33 cellular contexts compared by ENCODE assay signal in genomic region chr6:49524541-49524940, GRCh38. TPM values are rescaled to one million over a fixed set of nuclear protein-coding genes. Genes with fewer than 3 reads are reported as not detected.
"Had no signal": no experiment of that assay in that cellular context is flagged by ENCODE, and none has a peak within 500 bp of the region (broad histone marks: within the 10 kb centered on the region; RNA-seq: fewer than 3 reads in every experiment).

No MANE protein-coding gene starts in this region.

- FAIRE-seq: astrocyte, TTC549 had no signal

- H3K36me3 ChIP-seq: brain microvascular endothelial cell, cardiac muscle cell had no signal

- H3K27me3 ChIP-seq: brain microvascular endothelial cell, cardiac muscle cell had no signal

- H3K4me3 ChIP-seq: cardiac muscle cell, SK-N-MC had no signal

- ATAC-seq: activated naive CD4-positive, alpha-beta T cell treated with anti-CD3 and anti-CD28 coated beads, Interleukin-2, amount 50 U/mL, for 72 hours; activated naive CD8-positive, alpha-beta T cell treated with anti-CD3 and anti-CD28 coated beads, Interleukin-2, amount 50 U/mL, for 24 hours; activated T-cell treated with anti-CD3 and anti-CD28 coated beads, Interleukin-2, amount 50 U/mL, for 4 hours; Panc1; Right ventricle myocardium inferior; T-cell had no signal

- DNase-seq: activated CD4-positive, alpha-beta memory T cell treated with anti-CD3 and anti-CD28 coated beads for 36 hours; activated CD4-positive, alpha-beta T cell treated with anti-CD3 and anti-CD28 coated beads, Interleukin-2, amount 10 ng/mL, durations not matched to agents 7 days and 5 days; activated CD4-positive, CD25-positive, alpha-beta regulatory T cell; activated CD8-positive, alpha-beta memory T cell treated with anti-CD3 and anti-CD28 coated beads for 24 hours; activated effector memory CD4-positive, alpha-beta T cell treated with anti-CD3 and anti-CD28 coated beads, Interleukin-2, amount 50 U/mL, for 16 hours; activated naive CD4-positive, alpha-beta T cell treated with Interleukin-2 at 50 U/mL for 16 hours; activated naive CD8-positive, alpha-beta T cell treated with anti-CD3 and anti-CD28 coated beads, Interleukin-2, amount 50 U/mL, for 24 hours; activated T-cell treated with anti-CD3 and anti-CD28 coated beads, Interleukin-2, amount 50 U/mL, for 4 hours; amygdala; brain microvascular endothelial cell; KBM-7; NCI-H1092; NCI-H1436; NCI-H1930; NCI-H2107; NCI-H2171 treated with DMSO at 0.1 percent for 48 hours; NCI-H510A treated with DMSO at 0.1 percent for 48 hours; NCI-H774; NK-92 treated with Interleukin-12 subunit alpha and Interleukin-12 subunit beta, amount 100 ng/mL, for 24 hours; OCI-M1; RPMI8226; T-cell; T-helper 2 cell; T1000 had no signal

- H3K27ac ChIP-seq: brain microvascular endothelial cell, cardiac muscle cell, SK-N-MC had no signal

RNA-seq across cellular contexts. Expression of gene GLYATL3, which starts 24.8 kb away (rescaled TPM):
- total RNA-seq: activated CD4-positive, alpha-beta memory T cell treated with anti-CD3 and anti-CD28 coated beads for 36 hours; activated CD4-positive, alpha-beta T cell treated with anti-CD3 and anti-CD28 coated beads, Interleukin-2, amount 10 ng/mL, durations not matched to agents 7 days and 5 days; activated naive CD4-positive, alpha-beta T cell treated with anti-CD3 and anti-CD28 coated beads, Interleukin-2, amount 50 U/mL, for 72 hours; activated T-cell treated with anti-CD3 and anti-CD28 coated beads, Interleukin-2, amount 50 U/mL, for 4 hours; astrocyte; cardiac muscle cell; LHCN-M2; MCF 10A; Right ventricle myocardium inferior; T-cell had no signal
- polyA plus RNA-seq: cardiac muscle cell had no signal

RNA-seq across cellular contexts. Expression of gene C6orf141, which starts 25.9 kb away (rescaled TPM):
- total RNA-seq: Right ventricle myocardium inferior, T-cell had no signal
